In genomic region chr5:93677344-93678021, GRCh38 we compare ENCODE assay signal across 9 cellular contexts.
DNase-seq lines count a peak whose midpoint lies in the region; ATAC-seq and TF ChIP-seq lines count a peak whose summit lies in the region.
"Had no signal": no experiment of that assay in that cellular context is flagged by ENCODE, and none has a peak within 500 bp of the region (broad histone marks: within the 10 kb centered on the region; RNA-seq: fewer than 3 reads in every experiment).

No MANE protein-coding gene starts in this region.

- DNase-seq in Calu3 = peak; percentile 76
- DNase-seq in NCI-H187 treated with DMSO at 0.1 percent for 48 hours (lab: John Stamatoyannopoulos, UW) = peak; percentile 65
- DNase-seq in astrocyte of the spinal cord (ENCODE audit: low read depth, low spot score) = peak; percentile 96
- DNase-seq in kidney glomerular epithelial cell (lab: John Stamatoyannopoulos, UW) = peak; percentile 95
- no peak for DNase-seq in KG1 (lab: John Stamatoyannopoulos, UW)

- H3K4me1 Mint-ChIP-seq in Calu3 (ENCODE audit: low read depth, unreplicated experiment) = peaks cover 10% of the 10 kb centered on the region

- H3K4me3 Mint-ChIP-seq in Calu3 (ENCODE audit: low read depth, unreplicated experiment) = no peak overlapping the region
- H3K4me3 Mint-ChIP-seq: activated naive CD8-positive, alpha-beta T cell had no signal

- no peak overlapping the region for H3K4me3 ChIP-seq in astrocyte of the spinal cord (ENCODE audit: low read depth, low read length)

- H3K27me3 Mint-ChIP-seq in Calu3 (ENCODE audit: unreplicated experiment) = no peaks in the 10 kb centered on the region
- H3K27me3 Mint-ChIP-seq: activated naive CD8-positive, alpha-beta T cell had no signal

- no peak overlapping the region for H3K27ac Mint-ChIP-seq in Calu3 (ENCODE audit: unreplicated experiment)
- H3K27ac Mint-ChIP-seq: activated naive CD8-positive, alpha-beta T cell had no signal

- ATAC-seq in HG02798 (IDR thresholded peaks at IDR 0.05; ENCODE audit: poor library complexity, unreplicated experiment) (no peak), HG03520 (IDR thresholded peaks at IDR 0.05; ENCODE audit: unreplicated experiment) (no peak), GM19452 (IDR thresholded peaks at IDR 0.05; ENCODE audit: unreplicated experiment) (no peak)

- TF ChIP-seq CTCF in Calu3 (IDR thresholded peaks at IDR 0.05; ENCODE audit: unreplicated experiment) (no peak), astrocyte of the spinal cord (IDR thresholded peaks at IDR 0.05; ENCODE audit: low read depth, low read length) (no peak)

- BruUV-seq in Calu3 (replicated peaks; lab: Mats Ljungman, UMichigan) = no TSS peak

- intact Hi-C loops in Calu3 (cut with micrococcal nuclease; ENCODE audit: unreplicated experiment) = no loop called here

- in situ Hi-C loops in astrocyte of the spinal cord (cut with HindIII; ENCODE audit: low sequenced_read_pairs) = no loop called here

- H3K36me3 Mint-ChIP-seq in Calu3 (ENCODE audit: insufficient read depth, unreplicated experiment) = no peaks in the 10 kb centered on the region

- CTCF ChIA-PET in Calu3 (lab: Charles Lee) = interaction anchor here (0.7 to 1.0 kb wide), 2 partner anchors 57 to 996 kb away, joined by 3 to 4 read pairs; no protein-coding TSS in a partner anchor

- no peaks in the 10 kb centered on the region for H3K9me3 Mint-ChIP-seq in Calu3 (ENCODE audit: low read depth, unreplicated experiment)
